ENCODE assay signal across 28 cellular contexts in the genomic region with DNA sequence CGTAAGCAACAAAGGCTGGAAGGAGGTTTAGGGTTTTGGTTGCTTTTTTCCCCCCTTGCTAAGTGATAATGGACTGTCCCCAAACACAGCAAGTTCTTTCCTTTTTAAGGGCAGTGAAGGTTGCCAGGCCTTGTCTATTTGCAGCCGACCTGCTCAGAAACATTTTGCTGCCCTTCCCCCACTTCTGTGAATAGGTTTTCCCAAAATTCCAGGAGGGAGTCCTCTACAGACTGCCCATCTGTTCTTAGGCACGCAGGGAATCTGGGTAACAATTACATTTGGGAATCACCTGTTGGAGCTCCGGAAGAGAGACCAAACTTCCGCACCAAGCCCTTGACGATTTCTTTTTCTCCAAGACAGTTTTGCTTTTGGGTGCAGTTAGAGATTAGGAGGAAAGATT.
"Had no signal": no experiment of that assay in that cellular context is flagged by ENCODE, and none has a peak within 500 bp of the region (broad histone marks: within the 10 kb centered on the region; RNA-seq: fewer than 3 reads in every experiment).

No MANE protein-coding gene starts in this region.

- H3K4me1 Mint-ChIP-seq: activated CD8-positive, alpha-beta memory T cell treated with anti-CD3 and anti-CD28 coated beads, Interleukin-2, amount 10 ng/mL, durations not matched to agents 7 days and 5 days; activated naive CD4-positive, alpha-beta T cell treated with anti-CD3 and anti-CD28 coated beads, Interleukin-2, amount 50 U/mL, for 24 hours; central memory CD8-positive, alpha-beta T cell; nephron progenitor cell; stimulated activated memory B cell treated with anti-CD40 and anti-IgM and Interleukin-4, amounts not matched to agents 10 μg/mL and 1 μg/mL and 100 μg/mL, for 72 hours; stimulated activated naive CD8-positive, alpha-beta T cell treated with anti-CD3 and anti-CD28 coated beads, Interleukin-15, amount 100 ng/mL, for 72 hours; T-helper 17 cell had no signal

- H3K27ac Mint-ChIP-seq: activated CD8-positive, alpha-beta memory T cell treated with anti-CD3 and anti-CD28 coated beads, Interleukin-2, amount 10 ng/mL, durations not matched to agents 7 days and 5 days; activated CD8-positive, alpha-beta T cell treated with anti-CD3 and anti-CD28 coated beads, Interleukin-2, amount 10 ng/mL, durations not matched to agents 7 days and 5 days; activated naive CD4-positive, alpha-beta T cell treated with anti-CD3 and anti-CD28 coated beads, Interleukin-2, amount 50 U/mL, for 24 hours; activated T-helper 2 cell treated with anti-CD3 and anti-CD28 coated beads, Interferon-gamma antibody, Interleukin-2, Interleukin-4, amounts not matched to agents 10 μg/mL and 5 μg/mL and 100 μg/mL, durations not matched to agents 14 hours and 24 hours and 36 hours; nephron progenitor cell; stimulated activated memory B cell treated with anti-CD40 and anti-IgM and Interleukin-4, amounts not matched to agents 10 μg/mL and 1 μg/mL and 100 μg/mL, for 72 hours; stimulated activated naive CD8-positive, alpha-beta T cell treated with anti-CD3 and anti-CD28 coated beads, Interleukin-15, amount 100 ng/mL, for 72 hours; T-helper 17 cell had no signal

- DNase-seq: activated CD4-positive, alpha-beta T cell treated with anti-CD3 and anti-CD28 coated beads, Interleukin-2, amount 50 U/mL, for 1 hour; activated CD8-positive, alpha-beta memory T cell treated with anti-CD3 and anti-CD28 coated beads, Interleukin-2, amount 10 ng/mL, durations not matched to agents 7 days and 5 days; activated CD8-positive, alpha-beta T cell treated with anti-CD3 and anti-CD28 coated beads, Interleukin-2, amount 10 ng/mL, durations not matched to agents 7 days and 5 days; activated T-cell treated with anti-CD3 and anti-CD28 coated beads, Interleukin-2, amount 50 U/mL, for 48 hours; effector memory CD4-positive, alpha-beta T cell; gastrocnemius medialis; glutamatergic neuron; left lung; lower lobe of right lung; mesenchymal stem cell; nephron progenitor cell; pancreas; retina; small intestine; stimulated activated CD4-positive, alpha-beta T cell treated with anti-CD3 and anti-CD28 coated beads, Interleukin-4, amount 100 ng/mL, for 4 hours; stimulated activated CD8-positive, alpha-beta memory T cell treated with anti-CD3 and anti-CD28 coated beads, Interleukin-4, amount 100 ng/mL, for 48 hours; stimulated activated naive CD8-positive, alpha-beta T cell treated with anti-CD3 and anti-CD28 coated beads, Interleukin-15, amount 100 ng/mL, for 72 hours; substantia nigra; T-helper 17 cell; T1000; upper lobe of left lung had no signal

- H3K27me3 Mint-ChIP-seq: activated CD8-positive, alpha-beta memory T cell treated with anti-CD3 and anti-CD28 coated beads, Interleukin-2, amount 10 ng/mL, durations not matched to agents 7 days and 5 days; stimulated activated naive CD8-positive, alpha-beta T cell treated with anti-CD3 and anti-CD28 coated beads, Interleukin-15, amount 100 ng/mL, for 72 hours had no signal

- H3K36me3 ChIP-seq: gastrocnemius medialis, left lung, lower lobe of right lung, pancreas, prostate gland, upper lobe of left lung, vagina had no signal

- H3K27me3 ChIP-seq: gastrocnemius medialis, left lung, pancreas, upper lobe of left lung, vagina had no signal

- H3K4me3 ChIP-seq: gastrocnemius medialis, left lung, lower lobe of right lung, pancreas, prostate gland, upper lobe of left lung, vagina had no signal

- H3K9me3 ChIP-seq: gastrocnemius medialis, lower lobe of right lung, pancreas, prostate gland, upper lobe of left lung, vagina had no signal

- ATAC-seq: activated CD8-positive, alpha-beta memory T cell treated with anti-CD3 and anti-CD28 coated beads, Interleukin-2, amount 10 ng/mL, durations not matched to agents 7 days and 5 days; activated CD8-positive, alpha-beta T cell treated with anti-CD3 and anti-CD28 coated beads, Interleukin-2, amount 10 ng/mL, durations not matched to agents 7 days and 5 days; gastrocnemius medialis; left lung; lower lobe of right lung; pancreas; sciatic nerve; stimulated activated memory B cell treated with anti-CD40 and anti-IgM and Interleukin-4, amounts not matched to agents 10 μg/mL and 1 μg/mL and 100 μg/mL, for 72 hours; stimulated activated naive CD8-positive, alpha-beta T cell treated with anti-CD3 and anti-CD28 coated beads, Interleukin-15, amount 100 ng/mL, for 72 hours; T-helper 17 cell had no signal

- H3K4me1 ChIP-seq: left lung, lower lobe of right lung, pancreas, prostate gland, upper lobe of left lung, vagina had no signal

- H3K4me3 Mint-ChIP-seq: activated CD8-positive, alpha-beta memory T cell treated with anti-CD3 and anti-CD28 coated beads, Interleukin-2, amount 10 ng/mL, durations not matched to agents 7 days and 5 days; activated CD8-positive, alpha-beta T cell treated with anti-CD3 and anti-CD28 coated beads, Interleukin-2, amount 10 ng/mL, durations not matched to agents 7 days and 5 days; activated naive CD4-positive, alpha-beta T cell treated with anti-CD3 and anti-CD28 coated beads, Interleukin-2, amount 50 U/mL, for 24 hours; central memory CD8-positive, alpha-beta T cell; nephron progenitor cell; stimulated activated memory B cell treated with anti-CD40 and anti-IgM and Interleukin-4, amounts not matched to agents 10 μg/mL and 1 μg/mL and 100 μg/mL, for 72 hours; stimulated activated naive CD8-positive, alpha-beta T cell treated with anti-CD3 and anti-CD28 coated beads, Interleukin-15, amount 100 ng/mL, for 72 hours; T-helper 17 cell had no signal

- H3K36me3 Mint-ChIP-seq: activated CD8-positive, alpha-beta memory T cell treated with anti-CD3 and anti-CD28 coated beads, Interleukin-2, amount 10 ng/mL, durations not matched to agents 7 days and 5 days; activated naive CD4-positive, alpha-beta T cell treated with anti-CD3 and anti-CD28 coated beads, Interleukin-2, amount 50 U/mL, for 24 hours; stimulated activated memory B cell treated with anti-CD40 and anti-IgM and Interleukin-4, amounts not matched to agents 10 μg/mL and 1 μg/mL and 100 μg/mL, for 72 hours had no signal

- H3K9me3 Mint-ChIP-seq: central memory CD8-positive, alpha-beta T cell had no signal

- H3K27ac ChIP-seq: gastrocnemius medialis, left lung, lower lobe of right lung, pancreas, prostate gland, upper lobe of left lung, vagina had no signal
